In the genomic region with DNA sequence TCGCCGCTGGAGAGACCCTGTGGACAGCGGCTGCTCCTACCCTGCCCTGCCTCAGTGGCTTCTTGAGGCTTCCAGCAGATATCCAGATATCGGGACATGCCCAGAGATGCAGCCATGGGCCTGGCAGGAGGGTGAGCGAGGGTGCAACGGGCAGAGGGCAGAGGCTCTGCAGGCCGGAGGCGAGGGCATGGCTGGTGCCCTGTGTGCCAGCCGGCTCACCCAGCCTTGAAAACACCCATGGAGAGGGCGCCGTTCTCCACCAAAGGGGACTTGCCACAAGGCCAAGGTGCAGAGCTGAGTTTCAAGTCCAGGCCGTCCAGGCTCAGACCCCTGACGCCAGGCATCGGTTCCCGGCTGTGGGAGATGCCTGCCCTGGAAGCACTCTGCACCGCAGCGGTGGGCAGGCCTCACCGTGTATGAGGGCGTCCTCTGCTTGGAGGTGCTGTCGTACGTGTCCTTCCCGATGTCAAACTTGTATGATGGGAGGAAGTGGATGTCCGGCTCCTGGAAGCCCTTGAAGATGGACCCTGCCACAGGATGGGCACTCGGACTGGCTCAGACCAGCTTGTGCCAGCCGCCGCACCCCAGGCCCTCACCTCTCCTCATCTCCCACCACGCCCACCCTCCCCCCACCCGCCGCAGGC, we compare ENCODE assay signal across 21 cellular contexts.
"Had no signal": no experiment of that assay in that cellular context is flagged by ENCODE, and none has a peak within 500 bp of the region (broad histone marks: within the 10 kb centered on the region; RNA-seq: fewer than 3 reads in every experiment).

No MANE protein-coding gene starts in this region.

- H3K27me3 ChIP-seq: esophagus muscularis mucosa, gastrocnemius medialis, neutrophil, suprapubic skin, thyroid gland had no signal

- DNase-seq: effector memory CD8-positive, alpha-beta T cell; gastrocnemius medialis; left cardiac atrium; mammary epithelial cell; naive thymus-derived CD4-positive, alpha-beta T cell; nephron progenitor cell; psoas muscle; retina; stimulated activated CD4-positive, alpha-beta T cell treated with anti-CD3 and anti-CD28 coated beads, Interleukin-12 subunit alpha, Interleukin-12 subunit beta, amount 100 ng/mL, for 4 hours; stimulated activated naive CD8-positive, alpha-beta T cell treated with anti-CD3 and anti-CD28 coated beads, Interleukin-15, Interleukin-2, amounts not matched to agents 100 U/mL and 50 U/mL, for 24 hours; thyroid gland had no signal

- H3K9me3 ChIP-seq: esophagus muscularis mucosa, gastrocnemius medialis, neutrophil, psoas muscle, suprapubic skin, thyroid gland had no signal

- H3K27ac ChIP-seq: epithelial cell of prostate, esophagus muscularis mucosa, gastrocnemius medialis, neutrophil, psoas muscle, skin epidermis, suprapubic skin, thyroid gland had no signal

- H3K4me3 Mint-ChIP-seq: dendritic cell treated with granulocyte-macrophage colony-stimulating factor and Interleukin-4, amounts not matched to agents 40 ng/mL and 50 ng/mL, for 4 days; effector memory CD8-positive, alpha-beta T cell; naive thymus-derived CD4-positive, alpha-beta T cell; nephron progenitor cell; type B pancreatic cell had no signal

- ATAC-seq: effector memory CD8-positive, alpha-beta T cell; gastrocnemius medialis; left cardiac atrium; naive thymus-derived CD4-positive, alpha-beta T cell; stimulated activated naive CD8-positive, alpha-beta T cell treated with anti-CD3 and anti-CD28 coated beads, Interleukin-15, Interleukin-2, amounts not matched to agents 100 U/mL and 50 U/mL, for 24 hours had no signal

- H3K27me3 Mint-ChIP-seq: dendritic cell treated with granulocyte-macrophage colony-stimulating factor and Interleukin-4, amounts not matched to agents 40 ng/mL and 50 ng/mL, for 4 days; effector memory CD8-positive, alpha-beta T cell; naive thymus-derived CD4-positive, alpha-beta T cell; type B pancreatic cell had no signal

- FAIRE-seq: colon, keratinocyte, urothelium cell line had no signal

- H3K4me3 ChIP-seq: esophagus muscularis mucosa, gastrocnemius medialis, psoas muscle, skin epidermis, suprapubic skin, thyroid gland had no signal

- H3K27ac Mint-ChIP-seq: dendritic cell treated with granulocyte-macrophage colony-stimulating factor and Interleukin-4, amounts not matched to agents 40 ng/mL and 50 ng/mL, for 4 days; nephron progenitor cell; type B pancreatic cell had no signal

- H3K9me3 Mint-ChIP-seq: dendritic cell treated with granulocyte-macrophage colony-stimulating factor and Interleukin-4, amounts not matched to agents 40 ng/mL and 50 ng/mL, for 4 days; effector memory CD8-positive, alpha-beta T cell; naive thymus-derived CD4-positive, alpha-beta T cell; nephron progenitor cell; type B pancreatic cell had no signal

- H3K4me1 ChIP-seq: gastrocnemius medialis, psoas muscle, suprapubic skin had no signal
